Comparison of ENCODE assay signal across 8 cellular contexts in the genomic region with DNA sequence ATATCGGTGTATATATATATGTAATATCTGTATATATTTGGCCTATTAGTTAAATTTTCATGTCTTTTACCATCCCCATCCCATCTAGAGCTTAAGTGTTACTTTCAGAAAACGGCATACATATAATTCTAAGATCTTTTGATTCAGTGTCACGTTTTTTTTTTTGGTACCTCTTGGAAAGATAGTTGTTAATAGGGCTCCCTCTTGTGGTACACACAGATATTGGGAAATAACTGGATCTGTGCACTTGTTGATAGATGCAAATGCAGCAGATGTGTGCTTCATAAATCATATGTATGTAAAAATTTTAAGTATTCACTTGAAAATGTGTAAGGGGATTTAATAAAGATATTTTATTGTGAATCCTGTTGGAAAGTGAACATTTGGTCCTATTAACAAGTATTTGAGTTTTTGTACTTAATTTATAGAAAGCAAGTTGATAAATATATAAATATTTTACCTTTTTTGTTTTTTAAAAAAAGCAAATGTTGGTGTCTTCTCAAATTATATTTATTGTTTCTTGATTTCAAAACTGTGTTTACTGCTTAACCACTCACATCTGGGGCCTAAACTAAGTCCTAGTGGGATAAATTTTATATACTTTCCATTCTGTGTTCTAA.
A peak's percentile ranks its signal among the peaks of the same experiment; 100 is the strongest.
DNase-seq lines count a peak whose midpoint lies in the region; ATAC-seq, FAIRE-seq and TF ChIP-seq lines count a peak whose summit lies in the region.

No MANE protein-coding gene starts in this region.

- DNase-seq in BE2C (peak; percentile 34), NOMO-1 (lab: John Stamatoyannopoulos, UW; ENCODE audit: unreplicated experiment in 2 of 2) (peak; percentile 26 to 70), T47D (ENCODE audit: low read depth in 1 of 2, low spot score in 1 of 2) (peak; percentile 7 to 78), superior temporal gyrus (ENCODE audit: extremely low spot score) (peak; percentile 92)

- TF ChIP-seq CTCF in BE2C (IDR thresholded peaks at IDR 0.05; ENCODE audit: low read depth, low read length) = peak; percentile 77

- H3K27me3 ChIP-seq in BE2C = no peaks in the 10 kb centered on the region

- in situ Hi-C loops in T47D (cut with HindIII; ENCODE audit: low pct_unique_long_range_greater_than_20kb, low sequenced_read_pairs) = no loop called here

- H3K36me3 ChIP-seq in BE2C = peaks cover 3% of the 10 kb centered on the region; the same call in 1 of the 2 replicates

- H3K4me3 ChIP-seq in BE2C (ENCODE audit: low read depth, low read length) = no peak overlapping the region

- H3K27me3 Mint-ChIP-seq in IgD-negative memory B cell = no peaks in the 10 kb centered on the region

- ATAC-seq in GM18519 (IDR thresholded peaks at IDR 0.05; ENCODE audit: low FRiP score, unreplicated experiment) (peak; percentile 43), GM19324 (IDR thresholded peaks at IDR 0.05; ENCODE audit: low FRiP score, unreplicated experiment) (no peak)

- peak overlapping the region in 2 of 3 donors; percentile 5 to 89 for H3K27ac Mint-ChIP-seq in IgD-negative memory B cell

- H3K4me1 Mint-ChIP-seq in IgD-negative memory B cell = peaks cover 10 to 19% (median 15%) of the 10 kb centered on the region in 3 donors

- H3K9me3 ChIP-seq in BE2C = no peaks in the 10 kb centered on the region

- peak overlapping the region in 1 of 4 donors; percentile 64 for H3K4me3 Mint-ChIP-seq in IgD-negative memory B cell

- H3K36me3 Mint-ChIP-seq in IgD-negative memory B cell = peaks cover 4% of the 10 kb centered on the region

- no peaks in the 10 kb centered on the region for H3K9me3 Mint-ChIP-seq in IgD-negative memory B cell

- H3K4me1 ChIP-seq in BE2C = no peaks in the 10 kb centered on the region

- peak; percentile 99 for FAIRE-seq in islet of Langerhans (lab: Jason Lieb, UNC)

Comparison
In these comparisons a context has a peak if more than half of its experiments do, and no peak if none do; other contexts are left out.
1. DNase-seq: peak in every context shown above with its lines; median percentile 92 in superior temporal gyrus; 48 in NOMO-1; 42 in T47D; 34 in BE2C.